ENCODE assay signal across 14 cellular contexts in genomic region chr1:19465650-19466049, GRCh38. TPM values are rescaled to one million over a fixed set of nuclear protein-coding genes. Genes with fewer than 3 reads are reported as not detected.
DNase-seq lines count a peak whose midpoint lies in the region; FAIRE-seq and TF ChIP-seq lines count a peak whose summit lies in the region.
"Had no signal": no experiment of that assay in that cellular context is flagged by ENCODE, and none has a peak within 500 bp of the region (broad histone marks: within the 10 kb centered on the region; RNA-seq: fewer than 3 reads in every experiment).

No MANE protein-coding gene starts in this region.

- TF ChIP-seq POLR2A in testis (IDR thresholded peaks at IDR 0.05): no peak

- CTCF ChIA-PET in activated naive CD4-positive, alpha-beta T cell treated with anti-CD3 and anti-CD28 coated beads for 36 hours (lab: Charles Lee): interaction anchor here (0.5 to 2.2 kb wide), 5 partner anchors 15 to 614 kb away, joined by 3 to 10 read pairs (median 4); no protein-coding TSS in a partner anchor

- no peaks in the 10 kb centered on the region for H3K9me3 Mint-ChIP-seq in activated naive CD4-positive, alpha-beta T cell treated with anti-CD3 and anti-CD28 coated beads for 36 hours
- H3K9me3 Mint-ChIP-seq in activated naive CD8-positive, alpha-beta T cell treated with anti-CD3 and anti-CD28 coated beads for 36 hours: peaks cover 4% of the 10 kb centered on the region

- H3K9me3 ChIP-seq in mucosa of rectum (ENCODE audit: control insufficient read depth in 2 of 2, low read length in 2 of 2) (no peaks in the 10 kb centered on the region), testis (no peaks in the 10 kb centered on the region)

- peaks cover 89% of the 10 kb centered on the region for H3K4me1 Mint-ChIP-seq in activated naive CD4-positive, alpha-beta T cell treated with anti-CD3 and anti-CD28 coated beads for 36 hours (ENCODE audit: low read depth)
- H3K4me1 Mint-ChIP-seq in activated naive CD8-positive, alpha-beta T cell treated with anti-CD3 and anti-CD28 coated beads for 36 hours: peaks cover 86% of the 10 kb centered on the region

- H3K27ac ChIP-seq in mucosa of rectum (ENCODE audit: low read depth in 2 of 2, low read length in 2 of 2): peak overlapping the region; percentile 23 to 58
- peak overlapping the region; percentile 32 to 47 for H3K27ac ChIP-seq in testis
- H3K27ac ChIP-seq: epithelial cell of prostate had no signal

- TF ChIP-seq CTCF in testis (IDR thresholded peaks at IDR 0.05) (no peak), D721Med (IDR thresholded peaks at IDR 0.05; ENCODE audit: insufficient read depth, missing control alignments) (no peak)

- H3K4me1 ChIP-seq in mucosa of rectum (ENCODE audit: control insufficient read depth in 2 of 2, insufficient read depth in 2 of 2, low read length in 2 of 2) (peaks cover 65 to 76% of the 10 kb centered on the region in 2 donors), testis (peaks cover 42% of the 10 kb centered on the region)

- H3K27ac Mint-ChIP-seq in activated naive CD4-positive, alpha-beta T cell treated with anti-CD3 and anti-CD28 coated beads for 36 hours: peak overlapping the region; percentile 68
- peak overlapping the region; percentile 78 for H3K27ac Mint-ChIP-seq in activated naive CD8-positive, alpha-beta T cell treated with anti-CD3 and anti-CD28 coated beads for 36 hours

- H3K27me3 Mint-ChIP-seq in activated naive CD4-positive, alpha-beta T cell treated with anti-CD3 and anti-CD28 coated beads for 36 hours (ENCODE audit: low read depth): no peaks in the 10 kb centered on the region
- no peaks in the 10 kb centered on the region for H3K27me3 Mint-ChIP-seq in activated naive CD8-positive, alpha-beta T cell treated with anti-CD3 and anti-CD28 coated beads for 36 hours

- peaks cover 0 to 13% of the 10 kb centered on the region in 2 donors for H3K36me3 ChIP-seq in mucosa of rectum (ENCODE audit: control insufficient read depth in 2 of 2, insufficient read depth in 2 of 2, low read length in 2 of 2)
- no peaks in the 10 kb centered on the region for H3K36me3 ChIP-seq in testis (ENCODE audit: low read depth, missing control alignments)

- no peak overlapping the region for H3K4me3 Mint-ChIP-seq in activated naive CD4-positive, alpha-beta T cell treated with anti-CD3 and anti-CD28 coated beads for 36 hours
- no peak overlapping the region for H3K4me3 Mint-ChIP-seq in activated naive CD8-positive, alpha-beta T cell treated with anti-CD3 and anti-CD28 coated beads for 36 hours

- H3K4me3 ChIP-seq in mucosa of rectum (ENCODE audit: low read length in 2 of 2) (no peak overlapping the region), testis (no peak overlapping the region)

- DNase-seq in activated naive CD4-positive, alpha-beta T cell treated with anti-CD3 and anti-CD28 coated beads for 36 hours: no peak
- no peak for DNase-seq in activated naive CD4-positive, alpha-beta T cell (lab: John Stamatoyannopoulos, UW)
- no peak for DNase-seq in activated naive CD8-positive, alpha-beta T cell treated with anti-CD3 and anti-CD28 coated beads for 36 hours
- no peak for DNase-seq in testis
- DNase-seq in D721Med (ENCODE audit: insufficient read length, low spot score): no peak
- no peak for DNase-seq in stimulated activated naive CD4-positive, alpha-beta T cell treated with Interleukin-2 at 50 U/mL for 16 hours (lab: John Stamatoyannopoulos, UW)
- no peak for DNase-seq in NCI-H146 (lab: John Stamatoyannopoulos, UW)
- DNase-seq: activated T-cell treated with anti-CD3 and anti-CD28 coated beads, Interleukin-2, amount 50 U/mL, for 1 hour; DMS 273 treated with DMSO at 0.1 percent for 48 hours; KBM-7; NCI-H1436; NCI-H526 had no signal

- peaks cover 16% of the 10 kb centered on the region for H3K36me3 Mint-ChIP-seq in activated naive CD4-positive, alpha-beta T cell treated with anti-CD3 and anti-CD28 coated beads for 36 hours (ENCODE audit: low read depth)
- peaks cover 36% of the 10 kb centered on the region for H3K36me3 Mint-ChIP-seq in activated naive CD8-positive, alpha-beta T cell treated with anti-CD3 and anti-CD28 coated beads for 36 hours

- FAIRE-seq in D721Med (lab: Jason Lieb, UNC): no peak

- no peaks in the 10 kb centered on the region for H3K27me3 ChIP-seq in mucosa of rectum (ENCODE audit: control insufficient read depth in 2 of 2, insufficient read depth in 2 of 2, low read length in 2 of 2)
- no peaks in the 10 kb centered on the region for H3K27me3 ChIP-seq in testis

- intact Hi-C loops in activated naive CD4-positive, alpha-beta T cell treated with anti-CD3 and anti-CD28 coated beads for 36 hours (cut with micrococcal nuclease): loop anchor here (5.0 to 10.0 kb wide), 3 partner anchors 73 to 719 kb away; partner anchors contain the start of genes PLA2G2C and UBXN10
- intact Hi-C loops in testis (cut with DNase I; ENCODE audit: low total_unique reads): no loop called here

- 88 to 100% methylated on average over 2 to 4 of the region's 4 CpGs for WGBS in testis, 2 donors

- H3K9ac ChIP-seq in mucosa of rectum (ENCODE audit: low read depth in 1 of 2, low read length in 2 of 2): no peak overlapping the region

RNA-seq across cellular contexts. Expression of gene CAPZB, which starts 19.7 kb away (rescaled TPM):
- total RNA-seq in activated naive CD4-positive, alpha-beta T cell treated with anti-CD3 and anti-CD28 coated beads for 36 hours: 100 to 1,000 TPM; 362 to 381 TPM
- 100 to 1,000 TPM; 324 to 332 TPM for total RNA-seq in activated naive CD8-positive, alpha-beta T cell treated with anti-CD3 and anti-CD28 coated beads for 36 hours
- total RNA-seq in testis: 100 to 1,000 TPM; 147 to 207 TPM
- polyA plus RNA-seq in testis (ENCODE audit: insufficient read depth, low read depth, low replicate concordance): 502 TPM
